11 cellular contexts compared by ENCODE assay signal in the genomic region with DNA sequence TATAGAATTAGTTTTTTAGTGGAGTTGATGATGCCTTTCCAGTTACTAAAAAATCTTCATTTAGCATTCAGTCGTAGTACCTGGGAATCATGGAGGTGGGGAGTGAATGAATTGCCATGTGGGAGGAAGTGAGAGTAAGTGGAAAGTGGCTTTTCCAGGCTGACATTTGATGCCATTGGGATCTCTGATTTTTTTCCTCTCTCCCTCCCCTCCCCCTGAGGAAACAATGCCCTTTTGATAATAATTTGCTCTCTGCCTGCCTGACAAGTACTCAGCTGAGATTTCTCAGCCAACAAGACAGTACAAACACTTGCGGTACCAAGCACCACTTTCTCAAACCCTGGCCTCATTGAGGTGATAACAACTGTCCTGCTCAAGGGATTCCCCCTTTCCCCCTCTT. TPM values are rescaled to one million over a fixed set of nuclear protein-coding genes. Genes with fewer than 3 reads are reported as not detected.
DNase-seq lines count a peak whose midpoint lies in the region; ATAC-seq and TF ChIP-seq lines count a peak whose summit lies in the region.
"Had no signal": no experiment of that assay in that cellular context is flagged by ENCODE, and none has a peak within 500 bp of the region (broad histone marks: within the 10 kb centered on the region; RNA-seq: fewer than 3 reads in every experiment).

No MANE protein-coding gene starts in this region.

- TF ChIP-seq CTCF in fibroblast of pulmonary artery (IDR thresholded peaks at IDR 0.05; ENCODE audit: low read length, missing control alignments) (no peak), right atrium auricular region (IDR thresholded peaks at IDR 0.05) (no peak)

- ATAC-seq in activated CD4-positive, alpha-beta T cell treated with anti-CD3 and anti-CD28 coated beads for 36 hours = no peak
- no peak for ATAC-seq in stimulated activated effector memory CD8-positive, alpha-beta T cell treated with anti-CD3 and anti-CD28 coated beads, Interleukin-12 subunit alpha, Interleukin-12 subunit beta, amount 100 ng/mL, for 72 hours
- ATAC-seq in GM18909 (IDR thresholded peaks at IDR 0.05; ENCODE audit: poor library complexity, unreplicated experiment) = no peak

- H3K4me3 ChIP-seq in fibroblast of pulmonary artery (replicated peaks; ENCODE audit: low read depth, low read length) (peak overlapping the region; percentile 63), right atrium auricular region (no peak overlapping the region)

- H3K9me3 Mint-ChIP-seq in activated CD4-positive, alpha-beta T cell treated with anti-CD3 and anti-CD28 coated beads for 36 hours (ENCODE audit: low read depth) = no peaks in the 10 kb centered on the region
- no peaks in the 10 kb centered on the region for H3K9me3 Mint-ChIP-seq in activated CD4-positive, alpha-beta memory T cell treated with anti-CD3 and anti-CD28 coated beads for 36 hours
- no peaks in the 10 kb centered on the region for H3K9me3 Mint-ChIP-seq in stimulated activated effector memory CD8-positive, alpha-beta T cell treated with anti-CD3 and anti-CD28 coated beads, Interleukin-12 subunit alpha, Interleukin-12 subunit beta, amount 100 ng/mL, for 72 hours

- no peak overlapping the region for H3K27ac ChIP-seq in right atrium auricular region

- H3K4me1 ChIP-seq in right atrium auricular region = peaks cover 0 to 40% of the 10 kb centered on the region in 2 donors

- H3K4me3 Mint-ChIP-seq in activated CD4-positive, alpha-beta T cell treated with anti-CD3 and anti-CD28 coated beads for 36 hours = peak overlapping the region; percentile 89
- peak overlapping the region; percentile 87 for H3K4me3 Mint-ChIP-seq in activated CD4-positive, alpha-beta memory T cell treated with anti-CD3 and anti-CD28 coated beads for 36 hours
- peak overlapping the region; percentile 95 for H3K4me3 Mint-ChIP-seq in stimulated activated effector memory CD8-positive, alpha-beta T cell treated with anti-CD3 and anti-CD28 coated beads, Interleukin-12 subunit alpha, Interleukin-12 subunit beta, amount 100 ng/mL, for 72 hours

- DNase-seq in activated CD4-positive, alpha-beta T cell treated with anti-CD3 and anti-CD28 coated beads for 36 hours = no peak
- no peak for DNase-seq in activated CD4-positive, alpha-beta T cell treated with anti-CD3 and anti-CD28 coated beads for 48 hours
- no peak for DNase-seq in activated CD4-positive, alpha-beta memory T cell treated with anti-CD3 and anti-CD28 coated beads for 36 hours
- no peak for DNase-seq in fibroblast of pulmonary artery (ENCODE audit: low read depth)
- DNase-seq in stimulated activated effector memory CD8-positive, alpha-beta T cell treated with anti-CD3 and anti-CD28 coated beads, Interleukin-12 subunit alpha, Interleukin-12 subunit beta, amount 100 ng/mL, for 72 hours (ENCODE audit: low spot score in 2 of 2) = no peak
- no peak for DNase-seq in NCI-H2196 (lab: John Stamatoyannopoulos, UW; ENCODE audit: unreplicated experiment)
- no peak for DNase-seq in right atrium auricular region (ENCODE audit: low spot score)

- no peaks in the 10 kb centered on the region for H3K9me3 ChIP-seq in right atrium auricular region

- POLR2A ChIA-PET in activated CD4-positive, alpha-beta T cell treated with anti-CD3 and anti-CD28 coated beads for 36 hours (lab: Charles Lee) = no interaction called here
- POLR2A ChIA-PET in activated CD4-positive, alpha-beta memory T cell treated with anti-CD3 and anti-CD28 coated beads for 36 hours (lab: Charles Lee) = interaction anchor here (4.2 kb wide), 1 partner anchor 16 kb away, joined by 68 read pairs; the partner anchor contains the start of gene ATP5MC1

- peaks cover 26% of the 10 kb centered on the region for H3K36me3 ChIP-seq in right atrium auricular region

- peaks cover 57% of the 10 kb centered on the region for H3K36me3 Mint-ChIP-seq in activated CD4-positive, alpha-beta T cell treated with anti-CD3 and anti-CD28 coated beads for 36 hours (ENCODE audit: low read depth)
- peaks cover 47% of the 10 kb centered on the region for H3K36me3 Mint-ChIP-seq in activated CD4-positive, alpha-beta memory T cell treated with anti-CD3 and anti-CD28 coated beads for 36 hours
- peaks cover 77% of the 10 kb centered on the region for H3K36me3 Mint-ChIP-seq in stimulated activated effector memory CD8-positive, alpha-beta T cell treated with anti-CD3 and anti-CD28 coated beads, Interleukin-12 subunit alpha, Interleukin-12 subunit beta, amount 100 ng/mL, for 72 hours

- H3K27ac Mint-ChIP-seq in activated CD4-positive, alpha-beta T cell treated with anti-CD3 and anti-CD28 coated beads for 36 hours = peak overlapping the region; percentile 94
- peak overlapping the region; percentile 95 for H3K27ac Mint-ChIP-seq in activated CD4-positive, alpha-beta memory T cell treated with anti-CD3 and anti-CD28 coated beads for 36 hours
- peak overlapping the region; percentile 95 for H3K27ac Mint-ChIP-seq in stimulated activated effector memory CD8-positive, alpha-beta T cell treated with anti-CD3 and anti-CD28 coated beads, Interleukin-12 subunit alpha, Interleukin-12 subunit beta, amount 100 ng/mL, for 72 hours

- intact Hi-C loops in activated CD4-positive, alpha-beta T cell treated with anti-CD3 and anti-CD28 coated beads for 36 hours (cut with DNase I, micrococcal nuclease) = loop anchor here in 1 of 2 experiments (10.0 kb wide), 2 partner anchors 434 to 496 kb away; no protein-coding TSS in a partner anchor
- intact Hi-C loops in activated CD4-positive, alpha-beta memory T cell treated with anti-CD3 and anti-CD28 coated beads for 36 hours (cut with micrococcal nuclease) = no loop called here

- H3K27me3 Mint-ChIP-seq in activated CD4-positive, alpha-beta T cell treated with anti-CD3 and anti-CD28 coated beads for 36 hours = no peaks in the 10 kb centered on the region
- H3K27me3 Mint-ChIP-seq in activated CD4-positive, alpha-beta memory T cell treated with anti-CD3 and anti-CD28 coated beads for 36 hours = no peaks in the 10 kb centered on the region

- peaks cover 67% of the 10 kb centered on the region for H3K4me1 Mint-ChIP-seq in activated CD4-positive, alpha-beta T cell treated with anti-CD3 and anti-CD28 coated beads for 36 hours
- peaks cover 64% of the 10 kb centered on the region for H3K4me1 Mint-ChIP-seq in activated CD4-positive, alpha-beta memory T cell treated with anti-CD3 and anti-CD28 coated beads for 36 hours (ENCODE audit: low read depth)
- H3K4me1 Mint-ChIP-seq in stimulated activated effector memory CD8-positive, alpha-beta T cell treated with anti-CD3 and anti-CD28 coated beads, Interleukin-12 subunit alpha, Interleukin-12 subunit beta, amount 100 ng/mL, for 72 hours = peaks cover 69% of the 10 kb centered on the region

- CTCF ChIA-PET in activated CD4-positive, alpha-beta T cell treated with anti-CD3 and anti-CD28 coated beads for 36 hours (lab: Charles Lee) = interaction anchor here (0.6 to 1.1 kb wide), 2 partner anchors 18 to 25 kb away, joined by 3 to 5 read pairs; partner anchors contain the start of gene ATP5MC1
- CTCF ChIA-PET in activated CD4-positive, alpha-beta memory T cell treated with anti-CD3 and anti-CD28 coated beads for 36 hours (lab: Charles Lee) = no interaction called here

- no peaks in the 10 kb centered on the region for H3K27me3 ChIP-seq in right atrium auricular region

RNA-seq across cellular contexts. Expression of gene UBE2Z, which starts 2.2 kb away (rescaled TPM):
- 100 to 1,000 TPM; 104 TPM for total RNA-seq in activated CD4-positive, alpha-beta T cell treated with anti-CD3 and anti-CD28 coated beads for 36 hours
- 100 to 1,000 TPM; 102 to 109 TPM for total RNA-seq in activated CD4-positive, alpha-beta memory T cell treated with anti-CD3 and anti-CD28 coated beads for 36 hours
- total RNA-seq in right atrium auricular region = 10 to 100 TPM; 42.7 to 51.8 TPM

RNA-seq across cellular contexts. Expression of gene ATP5MC1, which starts 17.8 kb away (rescaled TPM):
- 100 to 1,000 TPM; 102 to 124 TPM for total RNA-seq in activated CD4-positive, alpha-beta T cell treated with anti-CD3 and anti-CD28 coated beads for 36 hours
- 100 to 1,000 TPM; 119 to 129 TPM for total RNA-seq in activated CD4-positive, alpha-beta memory T cell treated with anti-CD3 and anti-CD28 coated beads for 36 hours
- total RNA-seq in right atrium auricular region = 1,000 to 10,000 TPM in 1 of 2 donors, 100 to 1,000 TPM in 1; 419 to 1,068 TPM

RNA-seq across cellular contexts. Expression of gene SNF8, which starts 34.3 kb away (rescaled TPM):
- total RNA-seq in activated CD4-positive, alpha-beta T cell treated with anti-CD3 and anti-CD28 coated beads for 36 hours = 10 to 100 TPM; 59.5 to 94.0 TPM
- 100 to 1,000 TPM in 1 of 2 experiments, 10 to 100 TPM in 1; 93.5 to 105 TPM for total RNA-seq in activated CD4-positive, alpha-beta memory T cell treated with anti-CD3 and anti-CD28 coated beads for 36 hours
- 10 to 100 TPM; 67.2 to 91.6 TPM for total RNA-seq in right atrium auricular region

RNA-seq across cellular contexts. Expression of gene GIP, which starts 58.0 kb away (rescaled TPM):
- total RNA-seq in activated CD4-positive, alpha-beta T cell treated with anti-CD3 and anti-CD28 coated beads for 36 hours = not detected
- total RNA-seq in activated CD4-positive, alpha-beta memory T cell treated with anti-CD3 and anti-CD28 coated beads for 36 hours = not detected
- not detected for total RNA-seq in right atrium auricular region
- total RNA-seq: dermis microvascular lymphatic vessel endothelial cell; subcutaneous adipose tissue; T-helper 1 cell treated with Interleukin-12 subunit alpha and Interleukin-12 subunit beta and Interleukin-4 antibody, amounts not matched to agents 30 ng/mL and 1 ng/mL, for 36 hours had no signal
